Comparison of ENCODE assay signal across 8 cellular contexts in genomic region chr4:25233737-25234389, GRCh38. TPM values are rescaled to one million over a fixed set of nuclear protein-coding genes. Genes with fewer than 3 reads are reported as not detected.
DNase-seq lines count a peak whose midpoint lies in the region; ATAC-seq and TF ChIP-seq lines count a peak whose summit lies in the region.

TSS of gene PI4K2B (plus strand) at chr4:25234033. CDS start at chr4:25234164, 131 bp downstream.

- H3K79me2 ChIP-seq in DOHH2 (ENCODE audit: control insufficient read depth, low read length): peaks cover 51% of the 10 kb centered on the region
- peaks cover 40% of the 10 kb centered on the region for H3K79me2 ChIP-seq in GM23338 (replicated peaks; ENCODE audit: insufficient read depth)
- H3K79me2 ChIP-seq in fibroblast of lung (ENCODE audit: control insufficient read depth, insufficient read depth, low read length): peaks cover 27% of the 10 kb centered on the region

- peak; percentile 92 for ATAC-seq in GM23338
- ATAC-seq in natural killer cell: peak; percentile 72 to 87 (median 83)
- peak; percentile 91 for ATAC-seq in stimulated activated naive CD8-positive, alpha-beta T cell treated with anti-CD3 and anti-CD28 coated beads, Interleukin-15, Interleukin-2, amounts not matched to agents 100 U/mL and 50 U/mL, for 24 hours

- peak within 1 kb of the TSS; percentile 87 for H3K4me2 ChIP-seq in DOHH2 (ENCODE audit: low read length)
- peak within 1 kb of the TSS; percentile 99 for H3K4me2 ChIP-seq in GM23338
- H3K4me2 ChIP-seq in fibroblast of lung (ENCODE audit: extremely low read depth, insufficient read depth, low read length): peak within 1 kb of the TSS; percentile 69

- H3K4me3 Mint-ChIP-seq in GM23338: peak within 1 kb of the TSS; percentile 87
- peak within 1 kb of the TSS; percentile 100 for H3K4me3 Mint-ChIP-seq in natural killer cell

- peaks cover 45% of the 10 kb centered on the region for H3K9me3 Mint-ChIP-seq in GM23338
- peaks cover 6% of the 10 kb centered on the region in 2 donors for H3K9me3 Mint-ChIP-seq in natural killer cell

- H3K36me3 Mint-ChIP-seq in GM23338 (ENCODE audit: low read depth) (peaks cover 41% of the 10 kb centered on the region), natural killer cell (peaks cover 15% of the 10 kb centered on the region)

- no peak within 1 kb of the TSS for H3K27ac Mint-ChIP-seq in GM23338
- H3K27ac Mint-ChIP-seq in natural killer cell: peak within 1 kb of the TSS; percentile 99 to 100

- peaks cover 34% of the 10 kb centered on the region for H3K36me3 ChIP-seq in DOHH2 (ENCODE audit: control insufficient read depth, low read length)
- H3K36me3 ChIP-seq in GM23338 (ENCODE audit: insufficient read depth): peaks cover 4% of the 10 kb centered on the region; the same call in 1 of the 2 replicates
- H3K36me3 ChIP-seq in fibroblast of lung (ENCODE audit: control insufficient read depth, insufficient read depth, low read length): no peaks in the 10 kb centered on the region

- H3K27ac ChIP-seq in DOHH2 (ENCODE audit: low read depth, low read length) (peak within 1 kb of the TSS; percentile 82), GM23338 (ENCODE audit: low read depth) (no peak within 1 kb of the TSS), fibroblast of lung (ENCODE audit: insufficient read depth, low read length) (peak within 1 kb of the TSS; percentile 83)

- H3F3A ChIP-seq in DOHH2 (ENCODE audit: control insufficient read depth, insufficient read depth): peaks cover 12% of the 10 kb centered on the region
- peaks cover 10% of the 10 kb centered on the region; the same call in 1 of the 2 replicates for H3F3A ChIP-seq in GM23338 (replicated peaks; ENCODE audit: low read depth)

- H3K27me3 Mint-ChIP-seq in GM23338 (ENCODE audit: insufficient read depth, low read depth, poor library complexity): peaks cover 15% of the 10 kb centered on the region
- H3K27me3 Mint-ChIP-seq in natural killer cell (ENCODE audit: low read depth in 2 of 2): no peaks in the 10 kb centered on the region

- H3K27me3 ChIP-seq in DOHH2 (ENCODE audit: control insufficient read depth, low read length) (no peaks in the 10 kb centered on the region), GM23338 (ENCODE audit: insufficient read depth) (peaks cover 22% of the 10 kb centered on the region), fibroblast of lung (ENCODE audit: control insufficient read depth, insufficient read depth, low read length) (no peaks in the 10 kb centered on the region)

- intact Hi-C loops in natural killer cell (cut with micrococcal nuclease): loop anchor here (1.0 to 2.0 kb wide), 3 partner anchors 74 to 143 kb away; partner anchors contain the start of genes ANAPC4, SEPSECS and ZCCHC4

- peaks cover 6% of the 10 kb centered on the region for H3K4me1 Mint-ChIP-seq in GM23338
- H3K4me1 Mint-ChIP-seq in natural killer cell: peaks cover 33 to 39% of the 10 kb centered on the region in 2 donors

- H3K9me2 ChIP-seq in DOHH2 (replicated peaks; ENCODE audit: control insufficient read depth, low read length) (no peaks in the 10 kb centered on the region), GM23338 (ENCODE audit: insufficient read depth) (peaks cover 12% of the 10 kb centered on the region)

- H4K20me1 ChIP-seq in DOHH2 (ENCODE audit: control insufficient read depth, insufficient read depth, low read depth, low read length): peaks cover 4% of the 10 kb centered on the region
- H4K20me1 ChIP-seq in GM23338 (replicated peaks; ENCODE audit: insufficient read depth): peaks cover 7% of the 10 kb centered on the region; the same call in 1 of the 2 replicates
- no peaks in the 10 kb centered on the region for H4K20me1 ChIP-seq in fibroblast of lung (ENCODE audit: control insufficient read depth, extremely low read depth, insufficient read depth, low read length)

- DNase-seq in GM23338 (ENCODE audit: low spot score) (peak; percentile 94), LHCN-M2 (ENCODE audit: low read depth) (peak; percentile 81), RPMI8226 (peak; percentile 93), fibroblast of lung (ENCODE audit: low read depth in 2 of 2) (peak; percentile 70 to 75), natural killer cell (peak; percentile 91)
- DNase-seq in activated T-helper 1 cell treated with anti-CD3 and anti-CD28 coated beads, Interleukin-2, amount 50 U/mL, for 16 hours (ENCODE audit: low read depth in 1 of 2, low spot score in 1 of 2): peak; percentile 83 to 92
- peak; percentile 97 for DNase-seq in stimulated activated naive CD8-positive, alpha-beta T cell treated with anti-CD3 and anti-CD28 coated beads, Interleukin-15, Interleukin-2, amounts not matched to agents 100 U/mL and 50 U/mL, for 24 hours

- peaks cover 43% of the 10 kb centered on the region for H3K4me1 ChIP-seq in DOHH2 (ENCODE audit: control insufficient read depth, low read length)
- peaks cover 10% of the 10 kb centered on the region; the same call in 1 of the 2 replicates for H3K4me1 ChIP-seq in GM23338 (ENCODE audit: insufficient read depth)
- H3K4me1 ChIP-seq in fibroblast of lung (ENCODE audit: control insufficient read depth, extremely low read depth, insufficient read depth, low read length): no peaks in the 10 kb centered on the region

- peaks cover 21% of the 10 kb centered on the region for H3K9me3 ChIP-seq in DOHH2 (ENCODE audit: control insufficient read depth, insufficient read depth, low read length)
- H3K9me3 ChIP-seq in fibroblast of lung (ENCODE audit: control insufficient read depth, insufficient read depth, low read depth, low read length): no peaks in the 10 kb centered on the region

- H3K4me3 ChIP-seq in DOHH2 (ENCODE audit: low read length) (peak within 1 kb of the TSS; percentile 89), GM23338 (peak within 1 kb of the TSS; percentile 81), fibroblast of lung (replicated peaks in 1 of 4; ENCODE audit: control extremely low read depth in 1 of 4, insufficient read depth in 1 of 4, low read depth in 3 of 4, low read length in 4 of 4) (peak within 1 kb of the TSS; percentile 64 to 98 (median 90))

- TF ChIP-seq CTCF in DOHH2 (IDR thresholded peaks at IDR 0.05; ENCODE audit: low read depth, low read length, poor library complexity, severe bottlenecking) (no peak), GM23338 (conservative IDR thresholded peaks at IDR 0.05; ENCODE audit: low read depth in 2 of 2) (no peak), fibroblast of lung (conservative IDR thresholded peaks at IDR 0.05 in 1 of 2, IDR thresholded peaks at IDR 0.05 in 1 of 2; ENCODE audit: low read depth in 1 of 2, low read length in 2 of 2) (no peak), natural killer cell (IDR thresholded peaks at IDR 0.05) (no peak)

- H2AFZ ChIP-seq in GM23338: peak within 1 kb of the TSS; percentile 93
- H2AFZ ChIP-seq in fibroblast of lung (ENCODE audit: low read length): peak within 1 kb of the TSS; percentile 86

- peak within 1 kb of the TSS; percentile 91 for H3K9ac ChIP-seq in fibroblast of lung (ENCODE audit: insufficient read depth, low read length)

TF ChIP-seq in GM23338, 12 proteins besides CTCF, POLR2A, EP300 and RAD21:
- TF ChIP-seq EZH2phosphoT487 (IDR thresholded peaks at IDR 0.05; ENCODE audit: unreplicated experiment): no peak
- peak; percentile 88 for TF ChIP-seq POLR2AphosphoS5 (IDR thresholded peaks at IDR 0.05; ENCODE audit: low read depth)

RNA-seq across cellular contexts. Expression of gene PI4K2B, which starts in this region (rescaled TPM):
- 21.4 and 23.4 TPM in 2 replicates for total RNA-seq in GM23338 (2014; rRNA removed; shearing (Covaris generic))
- polyA plus RNA-seq in GM23338 (2016; fragmentation: Nextera tagmentation; extraction: Ambion mirVana): 5.1 and 6.7 TPM in 2 replicates
- 44.3 and 45.7 TPM in 2 replicates for total RNA-seq in LHCN-M2 (2014; rRNA removed)
- 8.4 TPM for polyA plus RNA-seq in LHCN-M2 (2012)
- 11.3 and 21.0 TPM in 2 replicates for total RNA-seq in fibroblast of lung
- 20.5 and 23.9 TPM in 2 replicates for polyA plus RNA-seq in fibroblast of lung
- polyA plus RNA-seq in fibroblast of lung (2012): 18.7 and 21.1 TPM in 2 replicates
- 0.71 and 0.78 TPM in 2 replicates for polyA minus RNA-seq in fibroblast of lung (ENCODE audit: low replicate concordance)
- total RNA-seq in natural killer cell: 10 to 100 TPM; 12.2 to 14.5 (median 13.0) TPM
